Comparison of ENCODE assay signal across 9 cellular contexts in genomic region chr6:114997813-114998292, GRCh38.
DNase-seq lines count a peak whose midpoint lies in the region; ATAC-seq, FAIRE-seq and TF ChIP-seq lines count a peak whose summit lies in the region.
"Had no signal": no experiment of that assay in that cellular context is flagged by ENCODE, and none has a peak within 500 bp of the region (broad histone marks: within the 10 kb centered on the region; RNA-seq: fewer than 3 reads in every experiment).

No MANE protein-coding gene starts in this region.

- no peak overlapping the region for H3K4me3 ChIP-seq in prostate gland
- H3K4me3 ChIP-seq in HAP-1 = no peak overlapping the region

- in situ Hi-C loops in HAP-1 (cut with MboI; ENCODE audit: low sequenced_read_pairs) = no loop called here

- no peaks in the 10 kb centered on the region for H3K4me1 Mint-ChIP-seq in activated B cell treated with CpG ODN at 0.5 μM for 24 hours
- H3K4me1 Mint-ChIP-seq in mesothelial cell of epicardium = peaks cover 11% of the 10 kb centered on the region

- CTCF ChIA-PET in activated B cell treated with CpG ODN at 0.5 μM for 24 hours (lab: Charles Lee) = no interaction called here

- H3K9me3 ChIP-seq in prostate gland = no peaks in the 10 kb centered on the region
- no peaks in the 10 kb centered on the region for H3K9me3 ChIP-seq in HAP-1

- H3K4me3 Mint-ChIP-seq in activated B cell treated with CpG ODN at 0.5 μM for 24 hours = peak overlapping the region; percentile 66
- no peak overlapping the region for H3K4me3 Mint-ChIP-seq in mesothelial cell of epicardium
- H3K4me3 Mint-ChIP-seq: T-helper 1 cell treated with Interleukin-12 subunit alpha and Interleukin-12 subunit beta and Interleukin-4 antibody, amounts not matched to agents 30 μg/mL and 1 μg/mL, for 36 hours had no signal

- ATAC-seq in HG03159 (IDR thresholded peaks at IDR 0.05; ENCODE audit: unreplicated experiment) (peak; percentile 60), activated B cell treated with CpG ODN at 0.5 μM for 24 hours (ENCODE audit: low read depth) (no peak)

- no peak overlapping the region for H3K27ac Mint-ChIP-seq in activated B cell treated with CpG ODN at 0.5 μM for 24 hours
- no peak overlapping the region for H3K27ac Mint-ChIP-seq in mesothelial cell of epicardium
- H3K27ac Mint-ChIP-seq: T-helper 1 cell treated with Interleukin-12 subunit alpha and Interleukin-12 subunit beta and Interleukin-4 antibody, amounts not matched to agents 30 μg/mL and 1 μg/mL, for 36 hours had no signal

- 80% methylated on average over 4 of the region's 4 CpGs for WGBS in prostate gland

- H3K9me3 Mint-ChIP-seq in activated B cell treated with CpG ODN at 0.5 μM for 24 hours (peaks cover 2% of the 10 kb centered on the region), mesothelial cell of epicardium (no peaks in the 10 kb centered on the region)

- H3K4me1 ChIP-seq in prostate gland (replicated peaks) = no peaks in the 10 kb centered on the region
- H3K4me1 ChIP-seq in HAP-1 = no peaks in the 10 kb centered on the region

- POLR2A ChIA-PET in activated B cell treated with CpG ODN at 0.5 μM for 24 hours (lab: Charles Lee) = no interaction called here

- H3K36me3 ChIP-seq in prostate gland = no peaks in the 10 kb centered on the region
- H3K36me3 ChIP-seq in HAP-1 (replicated peaks) = no peaks in the 10 kb centered on the region

- TF ChIP-seq POLR2A in prostate gland (IDR thresholded peaks at IDR 0.05) = no peak

- no peaks in the 10 kb centered on the region for H3K27me3 Mint-ChIP-seq in activated B cell treated with CpG ODN at 0.5 μM for 24 hours
- H3K27me3 Mint-ChIP-seq in mesothelial cell of epicardium (ENCODE audit: low read depth) = no peaks in the 10 kb centered on the region

- peak; percentile 71 for FAIRE-seq in GM18507 (lab: Jason Lieb, UNC)

- DNase-seq in GM18507 (ENCODE audit: extremely low spot score, insufficient read length, low read depth) = no peak
- DNase-seq in GM20000 (ENCODE audit: low spot score) = peak; percentile 6
- no peak for DNase-seq in activated B cell treated with CpG ODN at 0.5 μM for 24 hours
- DNase-seq in prostate gland (ENCODE audit: low spot score) = no peak
- DNase-seq in stimulated activated CD4-positive, alpha-beta T cell treated with anti-CD3 and anti-CD28 coated beads, Interleukin-1b, Interleukin-23, amount 100 ng/mL, for 48 hours = no peak
- no peak for DNase-seq in HAP-1 (ENCODE audit: low spot score in 2 of 2)
- no peak for DNase-seq in mesothelial cell of epicardium (ENCODE audit: low spot score in 2 of 2, unreplicated experiment in 2 of 2)

- no peak for TF ChIP-seq CTCF in GM20000 (IDR thresholded peaks at IDR 0.05; ENCODE audit: extremely low read depth, missing control alignments)
- TF ChIP-seq CTCF in activated B cell treated with CpG ODN at 0.5 μM for 24 hours (IDR thresholded peaks at IDR 0.05) = no peak
- no peak for TF ChIP-seq CTCF in prostate gland (IDR thresholded peaks at IDR 0.05)
- TF ChIP-seq CTCF in mesothelial cell of epicardium (IDR thresholded peaks at IDR 0.05; ENCODE audit: unreplicated experiment) = no peak

- H3K36me3 Mint-ChIP-seq in activated B cell treated with CpG ODN at 0.5 μM for 24 hours (ENCODE audit: low read depth) (no peaks in the 10 kb centered on the region), mesothelial cell of epicardium (no peaks in the 10 kb centered on the region)

- intact Hi-C loops in activated B cell treated with CpG ODN at 0.5 μM for 24 hours (cut with micrococcal nuclease) (no loop called here), prostate gland (cut with DNase I) (no loop called here)

- H3K27me3 ChIP-seq in prostate gland (replicated peaks; ENCODE audit: insufficient read depth) (no peaks in the 10 kb centered on the region), HAP-1 (ENCODE audit: low read depth) (no peaks in the 10 kb centered on the region)

- no peak overlapping the region for H3K27ac ChIP-seq in prostate gland
